35 cellular contexts compared by ENCODE assay signal in the genomic region with DNA sequence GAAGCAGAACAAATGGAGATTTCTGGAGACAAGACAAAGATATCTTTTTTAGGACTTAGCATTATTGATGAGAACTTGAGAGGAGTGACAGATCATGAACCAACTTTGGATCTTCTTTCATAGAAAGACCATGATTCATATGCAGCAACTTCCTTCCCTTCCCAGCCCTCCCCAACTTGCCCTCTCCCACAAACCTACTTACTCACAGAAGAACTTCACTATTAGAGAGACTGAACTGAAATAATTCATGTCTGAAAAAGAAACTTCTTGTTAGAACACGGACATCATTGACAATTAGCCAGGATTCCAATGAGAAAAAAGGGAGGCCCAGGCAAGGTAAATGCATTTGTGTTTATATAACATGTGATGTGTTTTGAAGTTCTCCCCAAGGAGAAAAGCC.
DNase-seq lines count a peak whose midpoint lies in the region; FAIRE-seq and TF ChIP-seq lines count a peak whose summit lies in the region.
"Had no signal": no experiment of that assay in that cellular context is flagged by ENCODE, and none has a peak within 500 bp of the region (broad histone marks: within the 10 kb centered on the region; RNA-seq: fewer than 3 reads in every experiment).

No MANE protein-coding gene starts in this region.

- H3K9ac ChIP-seq in keratinocyte (ENCODE audit: control insufficient read depth, extremely low read depth, insufficient read depth, low read length) (no peak overlapping the region), smooth muscle cell (ENCODE audit: low read depth) (no peak overlapping the region)

- peak; percentile 63 for FAIRE-seq in keratinocyte (lab: Jason Lieb, UNC)
- FAIRE-seq: GM12892, HepG2 had no signal

- no peaks in the 10 kb centered on the region for H3K27me3 ChIP-seq in keratinocyte (ENCODE audit: control insufficient read depth, extremely low read depth, insufficient read depth, low read length)
- no peaks in the 10 kb centered on the region for H3K27me3 ChIP-seq in smooth muscle cell (ENCODE audit: low read depth)
- H3K27me3 ChIP-seq: adrenal gland had no signal

- peaks cover 23% of the 10 kb centered on the region for H3K4me1 Mint-ChIP-seq in HFFc6 (ENCODE audit: low read depth)
- no peaks in the 10 kb centered on the region for H3K4me1 Mint-ChIP-seq in activated T-helper 2 cell treated with anti-CD3 and anti-CD28 coated beads, Interferon-gamma antibody, Interleukin-2, Interleukin-4, amounts not matched to agents 10 μg/mL and 5 μg/mL and 100 μg/mL, durations not matched to agents 14 hours and 24 hours and 36 hours (ENCODE audit: low read depth)
- H3K4me1 Mint-ChIP-seq: activated CD4-positive, alpha-beta T cell treated with anti-CD3 and anti-CD28 coated beads for 36 hours; activated naive CD4-positive, alpha-beta T cell treated with anti-CD3 and anti-CD28 coated beads, Interleukin-2, amount 10 ng/mL, durations not matched to agents 7 days and 5 days; B cell; stimulated activated naive B cell treated with anti-CD40 and anti-IgM and Interleukin-4, amounts not matched to agents 10 μg/mL and 1 μg/mL and 100 μg/mL, for 72 hours had no signal

- H3K9me3 Mint-ChIP-seq in HFFc6, result no peaks in the 10 kb centered on the region
- no peaks in the 10 kb centered on the region for H3K9me3 Mint-ChIP-seq in activated T-helper 2 cell treated with anti-CD3 and anti-CD28 coated beads, Interferon-gamma antibody, Interleukin-2, Interleukin-4, amounts not matched to agents 10 μg/mL and 5 μg/mL and 100 μg/mL, durations not matched to agents 14 hours and 24 hours and 36 hours
- H3K9me3 Mint-ChIP-seq: activated CD8-positive, alpha-beta T cell treated with anti-CD3 and anti-CD28 coated beads for 36 hours; activated naive CD4-positive, alpha-beta T cell treated with anti-CD3 and anti-CD28 coated beads, Interleukin-2, amount 10 ng/mL, durations not matched to agents 7 days and 5 days; activated T-helper 1 cell treated with anti-CD3 and anti-CD28 coated beads, Interleukin-12 subunit alpha, Interleukin-12 subunit beta, Interleukin-2, Interleukin-4 antibody, amounts not matched to agents 30 ng/mL and 10 ng/mL and 1 ng/mL, durations not matched to agents 14 hours and 24 hours and 36 hours; brain; CD8-positive, alpha-beta T cell; natural killer cell treated with Interleukin-12 subunit alpha and Interleukin-12 subunit beta and Interleukin-15 and Interleukin-18, amount 100 ng/mL, for 72 hours; stimulated activated naive B cell treated with anti-CD40 and anti-IgM and Interleukin-4, amounts not matched to agents 10 μg/mL and 1 μg/mL and 100 μg/mL, for 72 hours had no signal

- H3K27ac Mint-ChIP-seq in HFFc6, result peak overlapping the region; percentile 38; the same call in 1 of the 2 replicates
- no peak overlapping the region for H3K27ac Mint-ChIP-seq in activated T-helper 2 cell treated with anti-CD3 and anti-CD28 coated beads, Interferon-gamma antibody, Interleukin-2, Interleukin-4, amounts not matched to agents 10 μg/mL and 5 μg/mL and 100 μg/mL, durations not matched to agents 14 hours and 24 hours and 36 hours
- H3K27ac Mint-ChIP-seq: activated CD4-positive, alpha-beta T cell treated with anti-CD3 and anti-CD28 coated beads for 36 hours; activated CD8-positive, alpha-beta T cell treated with anti-CD3 and anti-CD28 coated beads for 36 hours; activated naive CD4-positive, alpha-beta T cell treated with anti-CD3 and anti-CD28 coated beads, Interleukin-2, amount 10 ng/mL, durations not matched to agents 7 days and 5 days; activated T-helper 1 cell treated with anti-CD3 and anti-CD28 coated beads, Interleukin-12 subunit alpha, Interleukin-12 subunit beta, Interleukin-2, Interleukin-4 antibody, amounts not matched to agents 30 ng/mL and 10 ng/mL and 1 ng/mL, durations not matched to agents 14 hours and 24 hours and 36 hours; B cell; CD8-positive, alpha-beta T cell; natural killer cell treated with Interleukin-12 subunit alpha and Interleukin-12 subunit beta and Interleukin-15 and Interleukin-18, amount 100 ng/mL, for 72 hours; stimulated activated naive B cell treated with anti-CD40 and anti-IgM and Interleukin-4, amounts not matched to agents 10 μg/mL and 1 μg/mL and 100 μg/mL, for 72 hours had no signal

- H3K27ac ChIP-seq in keratinocyte (ENCODE audit: control insufficient read depth, insufficient read depth, low read length) (no peak overlapping the region), smooth muscle cell (ENCODE audit: low read depth) (no peak overlapping the region)
- H3K27ac ChIP-seq: adrenal gland, heart right ventricle, lower lobe of right lung, SJCRH30, skin epidermis, VCaP had no signal

- no peaks in the 10 kb centered on the region for H3F3A ChIP-seq in smooth muscle cell (ENCODE audit: low read depth)

- no peaks in the 10 kb centered on the region for H4K20me1 ChIP-seq in keratinocyte (ENCODE audit: control insufficient read depth, extremely low read depth, insufficient read depth, low read length)
- no peaks in the 10 kb centered on the region for H4K20me1 ChIP-seq in smooth muscle cell (ENCODE audit: low read depth)

- H3K4me2 ChIP-seq in keratinocyte (ENCODE audit: control insufficient read depth, extremely low read depth, insufficient read depth, low read depth, low read length) (no peak overlapping the region), smooth muscle cell (no peak overlapping the region)

- 80% methylated on average over 1 of the region's 1 CpG for WGBS in smooth muscle cell (ENCODE audit: low lambda C conversion rate)

- H2AFZ ChIP-seq in keratinocyte (ENCODE audit: control insufficient read depth, low read length), result no peak overlapping the region
- H2AFZ ChIP-seq in smooth muscle cell (ENCODE audit: low read depth), result no peak overlapping the region

- no peaks in the 10 kb centered on the region for H3K36me3 Mint-ChIP-seq in HFFc6 (ENCODE audit: low read depth)
- no peaks in the 10 kb centered on the region for H3K36me3 Mint-ChIP-seq in activated T-helper 2 cell treated with anti-CD3 and anti-CD28 coated beads, Interferon-gamma antibody, Interleukin-2, Interleukin-4, amounts not matched to agents 10 μg/mL and 5 μg/mL and 100 μg/mL, durations not matched to agents 14 hours and 24 hours and 36 hours (ENCODE audit: low read depth)
- H3K36me3 Mint-ChIP-seq: activated naive CD4-positive, alpha-beta T cell treated with anti-CD3 and anti-CD28 coated beads, Interleukin-2, amount 10 ng/mL, durations not matched to agents 7 days and 5 days; brain; CD8-positive, alpha-beta T cell; natural killer cell treated with Interleukin-12 subunit alpha and Interleukin-12 subunit beta and Interleukin-15 and Interleukin-18, amount 100 ng/mL, for 72 hours; stimulated activated naive B cell treated with anti-CD40 and anti-IgM and Interleukin-4, amounts not matched to agents 10 μg/mL and 1 μg/mL and 100 μg/mL, for 72 hours had no signal

- H3K4me3 ChIP-seq in AG04449 (ENCODE audit: low read depth, low read length), result no peak overlapping the region
- H3K4me3 ChIP-seq in choroid plexus epithelial cell (ENCODE audit: low read depth, low read length), result no peak overlapping the region
- H3K4me3 ChIP-seq in keratinocyte (ENCODE audit: control insufficient read depth in 2 of 3, extremely low read depth in 1 of 3, insufficient read depth in 2 of 3, low read depth in 1 of 3, low read length in 3 of 3), result no peak overlapping the region
- H3K4me3 ChIP-seq in smooth muscle cell, result no peak overlapping the region
- H3K4me3 ChIP-seq: adrenal gland, HAP-1, heart right ventricle, lower lobe of right lung, mucosa of descending colon, SJCRH30, skin epidermis had no signal

- no peak for TF ChIP-seq CTCF in AG04449 (IDR thresholded peaks at IDR 0.05; ENCODE audit: insufficient read depth, low read length, missing control alignments)
- TF ChIP-seq CTCF in HFFc6 (IDR thresholded peaks at IDR 0.05), result no peak
- no peak for TF ChIP-seq CTCF in choroid plexus epithelial cell (conservative IDR thresholded peaks at IDR 0.05; ENCODE audit: low read depth, low read length)
- TF ChIP-seq CTCF in keratinocyte (optimal IDR thresholded peaks at IDR 0.05 in 1 of 3, IDR thresholded peaks at IDR 0.05 in 1 of 3, conservative IDR thresholded peaks at IDR 0.05 in 1 of 3; ENCODE audit: extremely low read depth in 1 of 3, insufficient read depth in 2 of 3, low read length in 3 of 3), result no peak
- no peak for TF ChIP-seq CTCF in smooth muscle cell (IDR thresholded peaks at IDR 0.05; ENCODE audit: borderline replicate concordance, insufficient read depth, poor library complexity, severe bottlenecking)

- H3K4me1 ChIP-seq in keratinocyte (ENCODE audit: control insufficient read depth, extremely low read depth, insufficient read depth, low read length) (no peaks in the 10 kb centered on the region), smooth muscle cell (ENCODE audit: low read depth) (no peaks in the 10 kb centered on the region)
- H3K4me1 ChIP-seq: adrenal gland, HAP-1, heart right ventricle, lower lobe of right lung, SJCRH30 had no signal

- intact Hi-C loops in activated T-helper 2 cell treated with anti-CD3 and anti-CD28 coated beads, Interferon-gamma antibody, Interleukin-2, Interleukin-4, amounts not matched to agents 10 μg/mL and 5 μg/mL and 100 μg/mL, durations not matched to agents 14 hours and 24 hours and 36 hours (cut with micrococcal nuclease), result no loop called here

- H3K79me2 ChIP-seq in keratinocyte (ENCODE audit: control insufficient read depth, insufficient read depth, low read length) (no peaks in the 10 kb centered on the region), smooth muscle cell (ENCODE audit: low read depth) (no peaks in the 10 kb centered on the region)

- no peaks in the 10 kb centered on the region for H3K36me3 ChIP-seq in keratinocyte (ENCODE audit: control insufficient read depth in 2 of 2, extremely low read depth in 1 of 2, insufficient read depth in 2 of 2, low read length in 2 of 2)
- no peaks in the 10 kb centered on the region for H3K36me3 ChIP-seq in smooth muscle cell (ENCODE audit: low read depth)
- H3K36me3 ChIP-seq: adrenal gland, HAP-1, heart right ventricle, lower lobe of right lung, SJCRH30 had no signal

- H3K9me1 ChIP-seq in keratinocyte (ENCODE audit: control insufficient read depth, extremely low read depth, insufficient read depth, low read length), result no peaks in the 10 kb centered on the region

- CTCF ChIA-PET in AG04449 (lab: Yijun Ruan, JAX), result no interaction called here

- H3K27me3 Mint-ChIP-seq in HFFc6 (ENCODE audit: insufficient read depth), result no peaks in the 10 kb centered on the region
- H3K27me3 Mint-ChIP-seq in activated T-helper 2 cell treated with anti-CD3 and anti-CD28 coated beads, Interferon-gamma antibody, Interleukin-2, Interleukin-4, amounts not matched to agents 10 μg/mL and 5 μg/mL and 100 μg/mL, durations not matched to agents 14 hours and 24 hours and 36 hours (ENCODE audit: low read depth), result no peaks in the 10 kb centered on the region
- H3K27me3 Mint-ChIP-seq: activated CD4-positive, alpha-beta T cell treated with anti-CD3 and anti-CD28 coated beads for 36 hours; activated CD8-positive, alpha-beta T cell treated with anti-CD3 and anti-CD28 coated beads for 36 hours; activated naive CD4-positive, alpha-beta T cell treated with anti-CD3 and anti-CD28 coated beads, Interleukin-2, amount 10 ng/mL, durations not matched to agents 7 days and 5 days; B cell; brain; natural killer cell treated with Interleukin-12 subunit alpha and Interleukin-12 subunit beta and Interleukin-15 and Interleukin-18, amount 100 ng/mL, for 72 hours; stimulated activated naive B cell treated with anti-CD40 and anti-IgM and Interleukin-4, amounts not matched to agents 10 μg/mL and 1 μg/mL and 100 μg/mL, for 72 hours had no signal

- POLR2A ChIA-PET in AG04449 (lab: Yijun Ruan, JAX), result no interaction called here

- dilution Hi-C loops in keratinocyte (cut with MboI; ENCODE audit: extremely low pct_ligation_motif_present, low sequenced_read_pairs), result no loop called here

- DNase-seq in AG04449 (ENCODE audit: low read depth, low spot score) (peak; percentile 16), HFFc6 (peak; percentile 10), choroid plexus epithelial cell (ENCODE audit: low read depth) (peak; percentile 24), keratinocyte (ENCODE audit: low read depth, low spot score) (no peak), NCI-H2196 treated with DMSO at 0.1 percent for 48 hours (lab: John Stamatoyannopoulos, UW; ENCODE audit: unreplicated experiment) (no peak), smooth muscle cell (lab: John Stamatoyannopoulos, UW; ENCODE audit: unreplicated experiment) (no peak), SW 1271 (lab: John Stamatoyannopoulos, UW) (no peak)
- DNase-seq in activated T-helper 2 cell treated with anti-CD3 and anti-CD28 coated beads, Interferon-gamma antibody, Interleukin-2, Interleukin-4, amounts not matched to agents 10 μg/mL and 5 μg/mL and 100 μg/mL, durations not matched to agents 14 hours and 24 hours and 36 hours (ENCODE audit: low spot score), result no peak
- DNase-seq: activated CD4-positive, alpha-beta T cell treated with anti-CD3 and anti-CD28 coated beads for 36 hours; activated CD8-positive, alpha-beta memory T cell treated with anti-CD3 and anti-CD28 coated beads, Interleukin-2, amount 50 U/mL, for 48 hours; activated CD8-positive, alpha-beta T cell treated with anti-CD3 and anti-CD28 coated beads for 36 hours; activated naive CD4-positive, alpha-beta T cell treated with anti-CD3 and anti-CD28 coated beads, Interleukin-2, amount 10 ng/mL, durations not matched to agents 7 days and 5 days; adrenal gland; CD8-positive, alpha-beta T cell; DMS 273 treated with DMSO at 0.1 percent for 48 hours; heart right ventricle; kidney glomerular epithelial cell; lower lobe of right lung; mucosa of descending colon; NCI-H1092; NCI-H1694 treated with DMSO at 0.1 percent for 48 hours; NCI-H446 treated with DMSO at 0.1 percent for 48 hours; SJCRH30; stimulated activated naive B cell treated with anti-CD40 and anti-IgM and Interleukin-4, amounts not matched to agents 10 μg/mL and 1 μg/mL and 100 μg/mL, for 72 hours; T1000; trophoblast cell had no signal

- no peak overlapping the region for H3K4me3 Mint-ChIP-seq in HFFc6
- H3K4me3 Mint-ChIP-seq in activated T-helper 2 cell treated with anti-CD3 and anti-CD28 coated beads, Interferon-gamma antibody, Interleukin-2, Interleukin-4, amounts not matched to agents 10 μg/mL and 5 μg/mL and 100 μg/mL, durations not matched to agents 14 hours and 24 hours and 36 hours (ENCODE audit: low read depth), result no peak overlapping the region
- H3K4me3 Mint-ChIP-seq: activated CD4-positive, alpha-beta T cell treated with anti-CD3 and anti-CD28 coated beads for 36 hours; activated CD8-positive, alpha-beta T cell treated with anti-CD3 and anti-CD28 coated beads for 36 hours; activated naive CD4-positive, alpha-beta T cell treated with anti-CD3 and anti-CD28 coated beads, Interleukin-2, amount 10 ng/mL, durations not matched to agents 7 days and 5 days; activated T-helper 1 cell treated with anti-CD3 and anti-CD28 coated beads, Interleukin-12 subunit alpha, Interleukin-12 subunit beta, Interleukin-2, Interleukin-4 antibody, amounts not matched to agents 30 ng/mL and 10 ng/mL and 1 ng/mL, durations not matched to agents 14 hours and 24 hours and 36 hours; B cell; brain; CD8-positive, alpha-beta T cell; natural killer cell treated with Interleukin-12 subunit alpha and Interleukin-12 subunit beta and Interleukin-15 and Interleukin-18, amount 100 ng/mL, for 72 hours; stimulated activated naive B cell treated with anti-CD40 and anti-IgM and Interleukin-4, amounts not matched to agents 10 μg/mL and 1 μg/mL and 100 μg/mL, for 72 hours had no signal

- H3K9me3 ChIP-seq in keratinocyte (ENCODE audit: control insufficient read depth, low read depth, low read length) (no peaks in the 10 kb centered on the region), smooth muscle cell (replicated peaks; ENCODE audit: low read depth) (no peaks in the 10 kb centered on the region)
- H3K9me3 ChIP-seq: adrenal gland, HAP-1, heart right ventricle, lower lobe of right lung, mucosa of descending colon, SJCRH30 had no signal

Comparison
In these comparisons a context has a peak if more than half of its experiments do, and no peak if none do; other contexts are left out.
1. DNase-seq: peak in AG04449 (single experiment), HFFc6 (single experiment) and choroid plexus epithelial cell (single experiment); none in keratinocyte (single experiment), NCI-H2196 treated with DMSO at 0.1 percent for 48 hours (single experiment), activated T-helper 2 cell treated with anti-CD3 and anti-CD28 coated beads, Interferon-gamma antibody, Interleukin-2, Interleukin-4, amounts not matched to agents 10 μg/mL and 5 μg/mL and 100 μg/mL, durations not matched to agents 14 hours and 24 hours and 36 hours (single experiment), smooth muscle cell (single experiment) and SW 1271 (0 of 2).